ENCODE assay signal across 21 cellular contexts in genomic region chr2:118667964-118668363, GRCh38.
DNase-seq lines count a peak whose midpoint lies in the region; ATAC-seq, FAIRE-seq and TF ChIP-seq lines count a peak whose summit lies in the region.
"Had no signal": no experiment of that assay in that cellular context is flagged by ENCODE, and none has a peak within 500 bp of the region (broad histone marks: within the 10 kb centered on the region; RNA-seq: fewer than 3 reads in every experiment).

No MANE protein-coding gene starts in this region.

- FAIRE-seq in urothelium cell line (lab: Jason Lieb, UNC), result no peak
- FAIRE-seq: endometrium, GM18507, K562 had no signal

- H3K79me2 ChIP-seq in OCI-LY7 (ENCODE audit: insufficient read depth, low read depth, low read length) (no peaks in the 10 kb centered on the region), H9 (ENCODE audit: insufficient read depth, low read length) (0 out of 2 replicates have a peak, but pooled peaks cover 2% of the 10 kb centered on the region)

- H3K79me1 ChIP-seq in H9 (ENCODE audit: insufficient read depth, low read depth, low read length, poor library complexity, severe bottlenecking), result no peaks in the 10 kb centered on the region

- no peak overlapping the region for H3K4me2 ChIP-seq in OCI-LY7 (ENCODE audit: low read length)
- no peak overlapping the region for H3K4me2 ChIP-seq in H9 (ENCODE audit: insufficient read depth, insufficient read length, low read length)
- H3K4me2 ChIP-seq: GM23338 had no signal

- H3K14ac ChIP-seq in H9 (ENCODE audit: insufficient read depth, low read length), result no peak overlapping the region; the same call in 1 of the 2 replicates

- WGBS in H9 (ENCODE audit: extremely low coverage, insufficient read length, low lambda C conversion rate), result no CpG with 5 or more reads among the region's 6 CpGs

- no peak overlapping the region for H4K91ac ChIP-seq in H9 (ENCODE audit: insufficient read length, low read depth, low read length)

- H3K4me3 ChIP-seq in adipocyte (ENCODE audit: low read length) (no peak overlapping the region), OCI-LY7 (ENCODE audit: low read depth, low read length, poor library complexity, severe bottlenecking) (no peak overlapping the region)
- H3K4me3 ChIP-seq: GM23338, K562 had no signal

- H3K56ac ChIP-seq in H9 (ENCODE audit: insufficient read length, low read depth, low read length), result no peak overlapping the region

- H3K4me1 ChIP-seq in adipocyte (ENCODE audit: control insufficient read depth, insufficient read depth, low read length) (peaks cover 62% of the 10 kb centered on the region), OCI-LY7 (ENCODE audit: insufficient read depth, low read length, poor library complexity, severe bottlenecking) (no peaks in the 10 kb centered on the region), H9 (ENCODE audit: insufficient read depth, low read length) (no peaks in the 10 kb centered on the region)

- H3K9ac ChIP-seq in adipocyte (ENCODE audit: low read length) (peak overlapping the region; percentile 74), H9 (ENCODE audit: extremely low read depth, insufficient read length, low read length) (no peak overlapping the region)

- H3K4me1 Mint-ChIP-seq in H9, result peaks cover 0 to 7% of the 10 kb centered on the region in 2 experiments; a peak in 2 of 4 replicates
- H3K4me1 Mint-ChIP-seq: GM23338; naive thymus-derived CD8-positive, alpha-beta T cell had no signal

- no peaks in the 10 kb centered on the region for H3K9me3 Mint-ChIP-seq in H9
- H3K9me3 Mint-ChIP-seq: GM23338, type B pancreatic cell had no signal

- H3K18ac ChIP-seq in H9 (ENCODE audit: insufficient read length, low read depth, low read length), result no peak overlapping the region

- no peak overlapping the region for H2AK5ac ChIP-seq in H9 (ENCODE audit: insufficient read length, low read length)

- POLR2A ChIA-PET in OCI-LY7 (lab: Charles Lee), result no interaction called here

- H2AFZ ChIP-seq in OCI-LY7 (ENCODE audit: low read length) (no peak overlapping the region), H9 (ENCODE audit: low read length) (no peak overlapping the region)

- H4K20me1 ChIP-seq in OCI-LY7 (ENCODE audit: insufficient read depth, low read length) (no peaks in the 10 kb centered on the region), H9 (ENCODE audit: control insufficient read depth, insufficient read depth, insufficient read length) (no peaks in the 10 kb centered on the region)

- H2BK12ac ChIP-seq in H9 (ENCODE audit: insufficient read length, low read depth, low read length), result no peak overlapping the region

- H2BK15ac ChIP-seq in H9 (ENCODE audit: low read depth, low read length), result no peak overlapping the region

- H3K4ac ChIP-seq in H9 (ENCODE audit: low read depth, low read length), result no peak overlapping the region

- no TSS peak for BruUV-seq in OCI-LY7 (replicated peaks; lab: Mats Ljungman, UMichigan)

- no peaks in the 10 kb centered on the region for H3K36me3 ChIP-seq in adipocyte (ENCODE audit: control insufficient read depth, insufficient read depth, low read length, severe bottlenecking)
- no peaks in the 10 kb centered on the region for H3K36me3 ChIP-seq in OCI-LY7 (ENCODE audit: insufficient read depth, low read length)

- intact Hi-C loops in OCI-LY7 (cut with micrococcal nuclease; ENCODE audit: unreplicated experiment), result no loop called here

- no peak overlapping the region for H2BK120ac ChIP-seq in H9 (ENCODE audit: low read depth, low read length, poor library complexity, severe bottlenecking)

- H2BK20ac ChIP-seq in H9 (ENCODE audit: low read depth, low read length, poor library complexity, severe bottlenecking), result no peak overlapping the region

- H3K36me3 Mint-ChIP-seq in H9 (ENCODE audit: insufficient read depth in 1 of 3, low read depth in 3 of 3), result no peaks in the 10 kb centered on the region
- H3K36me3 Mint-ChIP-seq: naive thymus-derived CD8-positive, alpha-beta T cell; type B pancreatic cell had no signal

- H3K27ac ChIP-seq in OCI-LY7 (ENCODE audit: low read depth, low read length, poor library complexity, severe bottlenecking), result no peak overlapping the region
- no peak overlapping the region for H3K27ac ChIP-seq in H9 (ENCODE audit: insufficient read length, low read depth, low read length)

- H3K27me3 ChIP-seq in adipocyte (replicated peaks; ENCODE audit: control insufficient read depth, insufficient read depth, low read length), result no peaks in the 10 kb centered on the region
- H3K27me3 ChIP-seq in H9 (ENCODE audit: insufficient read depth, low read length), result no peaks in the 10 kb centered on the region

- no peak for ATAC-seq in HG02759 (IDR thresholded peaks at IDR 0.05; ENCODE audit: unreplicated experiment)
- ATAC-seq: GM23338; K562; left colon; naive thymus-derived CD8-positive, alpha-beta T cell had no signal

- H3K9me3 ChIP-seq in adipocyte (ENCODE audit: control insufficient read depth, low read length) (no peaks in the 10 kb centered on the region), OCI-LY7 (ENCODE audit: low read length) (no peaks in the 10 kb centered on the region), H9 (ENCODE audit: control insufficient read depth, low read depth, low read length) (no peaks in the 10 kb centered on the region)

- peaks cover 13% of the 10 kb centered on the region for H3K27me3 Mint-ChIP-seq in H9 (ENCODE audit: low read depth)

- DNase-seq in HCEC 1CT (peak; percentile 64), adipocyte (ENCODE audit: low read depth) (peak; percentile 44), iris pigment epithelial cell (ENCODE audit: low read depth) (peak; percentile 72), urothelium cell line (ENCODE audit: low spot score) (peak; percentile 36), OCI-LY7 (ENCODE audit: low spot score) (no peak), NCI-H2081 (lab: John Stamatoyannopoulos, UW) (no peak), H9 (no peak)
- DNase-seq: activated CD4-positive, CD25-positive, alpha-beta regulatory T cell; activated naive CD4-positive, alpha-beta T cell treated with Interleukin-2 at 50 U/mL for 16 hours; central memory CD4-positive, alpha-beta T cell; GF-D8; left colon; naive thymus-derived CD8-positive, alpha-beta T cell; NCI-H1436; NCI-H446 treated with DMSO at 0.1 percent for 48 hours had no signal

- no peak overlapping the region for H3T11ph ChIP-seq in H9 (ENCODE audit: low read length)

- CTCF ChIA-PET in OCI-LY7 (lab: Charles Lee; ENCODE audit: unreplicated experiment), result no interaction called here

- no peak overlapping the region for H3K27ac Mint-ChIP-seq in H9
- H3K27ac Mint-ChIP-seq: GM23338; naive thymus-derived CD8-positive, alpha-beta T cell; type B pancreatic cell had no signal

- no peak overlapping the region for H3K23ac ChIP-seq in H9 (ENCODE audit: insufficient read length, low read depth, low read length)

- H3K9me2 ChIP-seq in OCI-LY7 (ENCODE audit: insufficient read depth, low read length), result no peaks in the 10 kb centered on the region

- H4K8ac ChIP-seq in H9 (replicated peaks; ENCODE audit: insufficient read length, low read depth, low read length), result no peak overlapping the region

- no peak overlapping the region for H4K5ac ChIP-seq in H9 (ENCODE audit: insufficient read length, low read depth, low read length)

- TF ChIP-seq CTCF in OCI-LY7 (conservative IDR thresholded peaks at IDR 0.05; ENCODE audit: low read length) (no peak), H9 (conservative IDR thresholded peaks at IDR 0.05) (no peak)

- H3K4me3 Mint-ChIP-seq in H9, result no peak overlapping the region
- H3K4me3 Mint-ChIP-seq: GM23338; naive thymus-derived CD8-positive, alpha-beta T cell; type B pancreatic cell had no signal

- no peaks in the 10 kb centered on the region for H3K23me2 ChIP-seq in H9 (ENCODE audit: insufficient read length, low read depth, low read length, poor library complexity, severe bottlenecking)

- no peak overlapping the region for H2BK5ac ChIP-seq in H9 (ENCODE audit: insufficient read length, low read length)

Comparison
In these comparisons a context has a peak if more than half of its experiments do, and no peak if none do; other contexts are left out.
1. DNase-seq: peak in HCEC 1CT (single experiment), adipocyte (single experiment), iris pigment epithelial cell (single experiment) and urothelium cell line (single experiment); none in OCI-LY7 (single experiment), NCI-H2081 (0 of 2) and H9 (single experiment).